In genomic region chr5:116360008-116360853, GRCh38 we compare ENCODE assay signal across 11 cellular contexts.
DNase-seq lines count a peak whose midpoint lies in the region; ATAC-seq lines count a peak whose summit lies in the region.
"Had no signal": no experiment of that assay in that cellular context is flagged by ENCODE, and none has a peak within 500 bp of the region (broad histone marks: within the 10 kb centered on the region; RNA-seq: fewer than 3 reads in every experiment).

No MANE protein-coding gene starts in this region.

- peak overlapping the region; percentile 41 for H3K4me3 ChIP-seq in SK-N-MC

- DNase-seq in SK-N-MC (ENCODE audit: low read depth, low spot score) (no peak), left ventricle myocardium superior (peak; percentile 87), superior temporal gyrus (ENCODE audit: extremely low spot score) (peak; percentile 71), NCI-H1930 (lab: John Stamatoyannopoulos, UW) (no peak)
- DNase-seq in stimulated activated naive CD4-positive, alpha-beta T cell (lab: John Stamatoyannopoulos, UW): no peak
- DNase-seq: activated T-cell treated with anti-CD3 and anti-CD28 coated beads, Interleukin-2, amount 50 U/mL, for 24 hours had no signal

- H3K27ac ChIP-seq in SK-N-MC: peak overlapping the region; percentile 67
- H3K27ac ChIP-seq: RWPE1, VCaP had no signal

- H3K9me3 ChIP-seq in SK-N-MC (ENCODE audit: low read depth, low read length): no peaks in the 10 kb centered on the region

- ATAC-seq in GM21360 (IDR thresholded peaks at IDR 0.05; ENCODE audit: unreplicated experiment) (peak; percentile 33), left ventricle myocardium superior (peak; percentile 90), HG02870 (IDR thresholded peaks at IDR 0.05; ENCODE audit: unreplicated experiment) (no peak), GM18517 (IDR thresholded peaks at IDR 0.05; ENCODE audit: unreplicated experiment) (no peak)

- H3K36me3 ChIP-seq in SK-N-MC (ENCODE audit: insufficient read depth, low read length): no peaks in the 10 kb centered on the region

- H3K9ac ChIP-seq in SK-N-MC (ENCODE audit: insufficient read length): no peak overlapping the region

- intact Hi-C loops in left ventricle myocardium superior (cut with micrococcal nuclease): no loop called here

Comparison
In these comparisons a context has a peak if more than half of its experiments do, and no peak if none do; other contexts are left out.
1. ATAC-seq: peak in GM21360 (single experiment) and left ventricle myocardium superior (single experiment); none in HG02870 (single experiment) and GM18517 (single experiment).
2. DNase-seq: peak in left ventricle myocardium superior (single experiment) and superior temporal gyrus (single experiment); none in SK-N-MC (single experiment), NCI-H1930 (0 of 2) and stimulated activated naive CD4-positive, alpha-beta T cell (0 of 6).